Comparison of ENCODE assay signal across 2 cellular contexts in the genomic region with DNA sequence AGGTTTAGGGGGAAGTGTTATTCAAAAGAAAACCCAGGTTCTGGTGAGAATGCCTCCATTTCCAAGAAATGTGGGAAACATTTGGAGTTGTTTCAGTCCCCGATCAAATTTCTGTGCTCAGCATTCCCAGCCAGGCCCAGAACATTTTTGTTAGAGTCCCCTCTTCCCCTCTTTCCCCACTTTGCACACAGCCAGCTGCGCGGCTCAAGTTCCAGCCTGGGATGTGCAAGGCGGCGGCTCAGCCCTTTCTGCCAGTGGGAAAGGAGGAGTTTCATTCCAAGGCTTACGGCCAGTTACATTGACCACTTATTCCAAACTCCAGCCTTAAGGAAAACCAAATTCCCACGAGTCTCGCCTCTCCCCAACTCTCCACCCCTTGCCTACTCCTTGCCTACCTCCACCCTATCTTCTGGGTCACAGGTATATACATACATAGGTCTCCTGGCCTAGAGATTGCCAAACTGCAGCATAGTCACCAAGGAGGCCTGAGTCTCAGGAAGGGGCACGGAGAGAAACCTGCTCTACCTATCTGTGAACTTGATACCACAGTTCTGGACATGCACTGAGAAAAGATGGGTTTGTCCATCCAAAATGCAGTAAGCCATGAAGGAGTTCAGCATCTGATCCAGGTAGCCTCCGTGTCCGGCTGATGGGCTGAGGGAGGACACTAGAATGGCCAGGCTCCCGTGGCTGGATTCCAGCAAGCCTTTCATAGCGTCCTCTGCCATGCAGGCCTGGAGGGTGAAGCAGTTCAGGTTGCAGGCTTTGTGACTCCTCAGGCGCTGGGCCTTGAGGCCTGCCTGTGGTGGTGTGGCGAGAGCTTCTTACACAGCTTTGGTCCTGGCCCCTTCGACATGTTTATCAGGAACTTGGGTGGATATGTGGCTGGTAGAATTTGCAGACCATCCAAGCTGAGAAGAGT.
TF ChIP-seq lines count a peak whose summit lies in the region.

No MANE protein-coding gene starts in this region.

TF ChIP-seq in H1, 55 proteins besides CTCF, POLR2A, EP300 and RAD21:
- no peak for TF ChIP-seq YY1 (IDR thresholded peaks at IDR 0.05; ENCODE audit: low read depth, low read length)
- TF ChIP-seq TAF7 (optimal IDR thresholded peaks at IDR 0.05; ENCODE audit: borderline replicate concordance, low read depth, low read length): no peak
- TF ChIP-seq SIN3A (conservative IDR thresholded peaks at IDR 0.05 in 1 of 2, IDR thresholded peaks at IDR 0.05 in 1 of 2; ENCODE audit: low read depth in 1 of 2, low read length in 2 of 2): no peak
TF ChIP-seq in H1: peak in this region for 0.

TF ChIP-seq in HepG2, 621 proteins besides CTCF, POLR2A, EP300 and RAD21:
- no peak for TF ChIP-seq GTF3A (CRISPR knock-in tag; conservative IDR thresholded peaks at IDR 0.05)
- no peak for TF ChIP-seq KMT2A (CRISPR knock-in tag; IDR thresholded peaks at IDR 0.05)
- no peak for TF ChIP-seq HMG20B (CRISPR knock-in tag; conservative IDR thresholded peaks at IDR 0.05)
- no peak for TF ChIP-seq MTA1 (CRISPR knock-in tag; IDR thresholded peaks at IDR 0.05; ENCODE audit: borderline replicate concordance)
- TF ChIP-seq FOXC1 (CRISPR knock-in tag; IDR thresholded peaks at IDR 0.05; ENCODE audit: borderline replicate concordance): 0 out of 2 replicates have a peak, but pooled peaks have one; percentile 35
- peak; percentile 2; the same call in 1 of the 2 replicates for TF ChIP-seq ZFX (CRISPR knock-in tag; IDR thresholded peaks at IDR 0.05; ENCODE audit: low read depth)
- TF ChIP-seq KDM5B (CRISPR knock-in tag; IDR thresholded peaks at IDR 0.05; ENCODE audit: borderline replicate concordance): 0 out of 2 replicates have a peak, but pooled peaks have one; percentile 5
- TF ChIP-seq ZNF672 (CRISPR knock-in tag; IDR thresholded peaks at IDR 0.05): no peak
- no peak for TF ChIP-seq ZFP37 (CRISPR knock-in tag; IDR thresholded peaks at IDR 0.05; ENCODE audit: borderline replicate concordance)
- TF ChIP-seq ARID4A (CRISPR knock-in tag; IDR thresholded peaks at IDR 0.05; ENCODE audit: borderline replicate concordance): 0 out of 2 replicates have a peak, but pooled peaks have one; percentile 19
- no peak for TF ChIP-seq RAD51 (IDR thresholded peaks at IDR 0.05; ENCODE audit: borderline replicate concordance)
